In genomic region chr1:18108313-18109057, GRCh38 we compare ENCODE assay signal across 1 cellular context.
TF ChIP-seq lines count a peak whose summit lies in the region.

No MANE protein-coding gene starts in this region.

TF ChIP-seq in HEK293, 187 proteins besides CTCF, POLR2A, EP300 and RAD21 (continued from another document):
- TF ChIP-seq ZNF239 (tag by site-specific recombination; IDR thresholded peaks at IDR 0.05), result 0 out of 2 replicates have a peak, but pooled peaks have one; percentile 15
- TF ChIP-seq, protein P1, sequence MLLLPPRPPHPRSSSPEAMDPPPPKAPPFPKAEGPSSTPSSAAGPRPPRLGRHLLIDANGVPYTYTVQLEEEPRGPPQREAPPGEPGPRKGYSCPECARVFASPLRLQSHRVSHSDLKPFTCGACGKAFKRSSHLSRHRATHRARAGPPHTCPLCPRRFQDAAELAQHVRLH (tag by site-specific recombination; IDR thresholded peaks at IDR 0.05), result peak; percentile 57; the same call in 1 of the 2 replicates
- TF ChIP-seq ZNF677 (tag by site-specific recombination; IDR thresholded peaks at IDR 0.05), result no peak
- no peak for TF ChIP-seq RBAK (tag by site-specific recombination; IDR thresholded peaks at IDR 0.05)
- peak; percentile 80 for TF ChIP-seq ZBTB48 (tag by site-specific recombination; IDR thresholded peaks at IDR 0.05)
- no peak for TF ChIP-seq ZNF274 (IDR thresholded peaks at IDR 0.05; ENCODE audit: low read length)
- TF ChIP-seq ZNF274 (tag by site-specific recombination; IDR thresholded peaks at IDR 0.05; ENCODE audit: borderline replicate concordance), result no peak
- TF ChIP-seq, protein P2, sequence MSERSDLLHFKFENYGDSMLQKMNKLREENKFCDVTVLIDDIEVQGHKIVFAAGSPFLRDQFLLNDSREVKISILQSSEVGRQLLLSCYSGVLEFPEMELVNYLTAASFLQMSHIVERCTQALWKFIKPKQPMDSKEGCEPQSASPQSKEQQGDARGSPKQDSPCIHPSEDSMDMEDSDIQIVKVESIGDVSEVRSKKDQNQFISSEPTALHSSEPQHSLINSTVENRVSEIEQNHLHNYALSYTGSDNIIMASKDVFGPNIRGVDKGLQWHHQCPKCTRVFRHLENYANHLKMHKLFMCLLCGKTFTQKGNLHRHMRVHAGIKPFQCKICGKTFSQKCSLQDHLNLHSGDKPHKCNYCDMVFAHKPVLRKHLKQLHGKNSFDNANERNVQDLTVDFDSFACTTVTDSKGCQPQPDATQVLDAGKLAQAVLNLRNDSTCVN (tag by site-specific recombination; optimal IDR thresholded peaks at IDR 0.05), result peak; percentile 74
- peak; percentile 81 for TF ChIP-seq ZNF335 (tag by site-specific recombination; conservative IDR thresholded peaks at IDR 0.05)
- peak; percentile 91 for TF ChIP-seq ZSCAN4 (tag by site-specific recombination; IDR thresholded peaks at IDR 0.05)
- TF ChIP-seq, protein P3, sequence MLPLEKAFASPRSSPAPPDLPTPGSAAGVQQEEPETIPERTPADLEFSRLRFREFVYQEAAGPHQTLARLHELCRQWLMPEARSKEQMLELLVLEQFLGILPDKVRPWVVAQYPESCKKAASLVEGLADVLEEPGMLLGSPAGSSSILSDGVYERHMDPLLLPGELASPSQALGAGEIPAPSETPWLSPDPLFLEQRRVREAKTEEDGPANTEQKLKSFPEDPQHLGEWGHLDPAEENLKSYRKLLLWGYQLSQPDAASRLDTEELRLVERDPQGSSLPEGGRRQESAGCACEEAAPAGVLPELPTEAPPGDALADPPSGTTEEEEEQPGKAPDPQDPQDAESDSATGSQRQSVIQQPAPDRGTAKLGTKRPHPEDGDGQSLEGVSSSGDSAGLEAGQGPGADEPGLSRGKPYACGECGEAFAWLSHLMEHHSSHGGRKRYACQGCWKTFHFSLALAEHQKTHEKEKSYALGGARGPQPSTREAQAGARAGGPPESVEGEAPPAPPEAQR (tag by site-specific recombination; IDR thresholded peaks at IDR 0.05), result 0 out of 2 replicates have a peak, but pooled peaks have one; percentile 38
- TF ChIP-seq ZNF692 (tag by site-specific recombination; IDR thresholded peaks at IDR 0.05), result peak; percentile 13; the same call in 1 of the 2 replicates
- 0 out of 2 replicates have a peak, but pooled peaks have one; percentile 39 for TF ChIP-seq ZBTB21 (tag by site-specific recombination; IDR thresholded peaks at IDR 0.05)
- TF ChIP-seq ZNF623 (tag by site-specific recombination; IDR thresholded peaks at IDR 0.05), result no peak
- no peak for TF ChIP-seq ZNF843 (tag by site-specific recombination; IDR thresholded peaks at IDR 0.05)
- no peak for TF ChIP-seq BCL11B (tag by site-specific recombination; IDR thresholded peaks at IDR 0.05; ENCODE audit: low read depth)
- TF ChIP-seq KLF7 (tag by site-specific recombination; IDR thresholded peaks at IDR 0.05; ENCODE audit: borderline replicate concordance), result no peak
- no peak for TF ChIP-seq ZNF660 (tag by site-specific recombination; IDR thresholded peaks at IDR 0.05)
- TF ChIP-seq HOXA7 (CRISPR knock-in tag; IDR thresholded peaks at IDR 0.05; ENCODE audit: borderline replicate concordance), result no peak
- TF ChIP-seq ZFP37 (tag by site-specific recombination; IDR thresholded peaks at IDR 0.05), result peak; percentile 65; the same call in 1 of the 2 replicates
- TF ChIP-seq, protein P4, sequence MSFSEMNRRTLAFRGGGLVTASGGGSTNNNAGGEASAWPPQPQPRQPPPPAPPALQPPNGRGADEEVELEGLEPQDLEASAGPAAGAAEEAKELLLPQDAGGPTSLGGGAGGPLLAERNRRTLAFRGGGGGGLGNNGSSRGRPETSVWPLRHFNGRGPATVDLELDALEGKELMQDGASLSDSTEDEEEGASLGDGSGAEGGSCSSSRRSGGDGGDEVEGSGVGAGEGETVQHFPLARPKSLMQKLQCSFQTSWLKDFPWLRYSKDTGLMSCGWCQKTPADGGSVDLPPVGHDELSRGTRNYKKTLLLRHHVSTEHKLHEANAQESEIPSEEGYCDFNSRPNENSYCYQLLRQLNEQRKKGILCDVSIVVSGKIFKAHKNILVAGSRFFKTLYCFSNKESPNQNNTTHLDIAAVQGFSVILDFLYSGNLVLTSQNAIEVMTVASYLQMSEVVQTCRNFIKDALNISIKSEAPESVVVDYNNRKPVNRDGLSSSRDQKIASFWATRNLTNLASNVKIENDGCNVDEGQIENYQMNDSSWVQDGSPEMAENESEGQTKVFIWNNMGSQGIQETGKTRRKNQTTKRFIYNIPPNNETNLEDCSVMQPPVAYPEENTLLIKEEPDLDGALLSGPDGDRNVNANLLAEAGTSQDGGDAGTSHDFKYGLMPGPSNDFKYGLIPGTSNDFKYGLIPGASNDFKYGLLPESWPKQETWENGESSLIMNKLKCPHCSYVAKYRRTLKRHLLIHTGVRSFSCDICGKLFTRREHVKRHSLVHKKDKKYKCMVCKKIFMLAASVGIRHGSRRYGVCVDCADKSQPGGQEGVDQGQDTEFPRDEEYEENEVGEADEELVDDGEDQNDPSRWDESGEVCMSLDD (tag by site-specific recombination; IDR thresholded peaks at IDR 0.05), result peak; percentile 85; the same call in 1 of the 2 replicates
- TF ChIP-seq, protein P5, sequence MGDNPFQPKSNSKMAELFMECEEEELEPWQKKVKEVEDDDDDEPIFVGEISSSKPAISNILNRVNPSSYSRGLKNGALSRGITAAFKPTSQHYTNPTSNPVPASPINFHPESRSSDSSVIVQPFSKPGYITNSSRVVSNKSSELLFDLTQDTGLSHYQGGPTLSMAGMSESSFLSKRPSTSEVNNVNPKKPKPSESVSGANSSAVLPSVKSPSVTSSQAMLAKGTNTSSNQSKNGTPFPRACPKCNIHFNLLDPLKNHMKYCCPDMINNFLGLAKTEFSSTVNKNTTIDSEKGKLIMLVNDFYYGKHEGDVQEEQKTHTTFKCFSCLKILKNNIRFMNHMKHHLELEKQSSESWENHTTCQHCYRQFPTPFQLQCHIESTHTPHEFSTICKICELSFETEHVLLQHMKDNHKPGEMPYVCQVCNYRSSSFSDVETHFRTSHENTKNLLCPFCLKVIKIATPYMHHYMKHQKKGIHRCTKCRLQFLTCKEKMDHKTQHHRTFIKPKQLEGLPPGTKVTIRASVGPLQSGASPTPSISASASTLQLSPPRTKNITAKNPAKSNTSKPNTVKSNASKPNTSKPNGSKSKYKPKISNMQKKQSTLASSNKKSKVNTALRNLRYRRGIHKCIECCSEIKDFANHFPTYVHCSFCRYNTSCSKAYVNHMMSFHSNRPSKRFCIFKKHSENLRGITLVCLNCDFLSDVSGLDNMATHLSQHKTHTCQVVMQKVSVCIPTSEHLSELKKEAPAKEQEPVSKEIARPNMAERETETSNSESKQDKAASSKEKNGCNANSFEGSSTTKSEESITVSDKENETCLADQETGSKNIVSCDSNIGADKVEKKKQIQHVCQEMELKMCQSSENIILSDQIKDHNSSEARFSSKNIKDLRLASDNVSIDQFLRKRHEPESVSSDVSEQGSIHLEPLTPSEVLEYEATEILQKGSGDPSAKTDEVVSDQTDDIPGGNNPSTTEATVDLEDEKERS (tag by site-specific recombination; IDR thresholded peaks at IDR 0.05), result 0 out of 2 replicates have a peak, but pooled peaks have one; percentile 35
- peak; percentile 92 for TF ChIP-seq EGR2 (tag by site-specific recombination; IDR thresholded peaks at IDR 0.05; ENCODE audit: low read depth)
- 0 out of 2 replicates have a peak, but pooled peaks have one; percentile 70 for TF ChIP-seq ZNF473 (tag by site-specific recombination; IDR thresholded peaks at IDR 0.05)
- TF ChIP-seq, protein P6, sequence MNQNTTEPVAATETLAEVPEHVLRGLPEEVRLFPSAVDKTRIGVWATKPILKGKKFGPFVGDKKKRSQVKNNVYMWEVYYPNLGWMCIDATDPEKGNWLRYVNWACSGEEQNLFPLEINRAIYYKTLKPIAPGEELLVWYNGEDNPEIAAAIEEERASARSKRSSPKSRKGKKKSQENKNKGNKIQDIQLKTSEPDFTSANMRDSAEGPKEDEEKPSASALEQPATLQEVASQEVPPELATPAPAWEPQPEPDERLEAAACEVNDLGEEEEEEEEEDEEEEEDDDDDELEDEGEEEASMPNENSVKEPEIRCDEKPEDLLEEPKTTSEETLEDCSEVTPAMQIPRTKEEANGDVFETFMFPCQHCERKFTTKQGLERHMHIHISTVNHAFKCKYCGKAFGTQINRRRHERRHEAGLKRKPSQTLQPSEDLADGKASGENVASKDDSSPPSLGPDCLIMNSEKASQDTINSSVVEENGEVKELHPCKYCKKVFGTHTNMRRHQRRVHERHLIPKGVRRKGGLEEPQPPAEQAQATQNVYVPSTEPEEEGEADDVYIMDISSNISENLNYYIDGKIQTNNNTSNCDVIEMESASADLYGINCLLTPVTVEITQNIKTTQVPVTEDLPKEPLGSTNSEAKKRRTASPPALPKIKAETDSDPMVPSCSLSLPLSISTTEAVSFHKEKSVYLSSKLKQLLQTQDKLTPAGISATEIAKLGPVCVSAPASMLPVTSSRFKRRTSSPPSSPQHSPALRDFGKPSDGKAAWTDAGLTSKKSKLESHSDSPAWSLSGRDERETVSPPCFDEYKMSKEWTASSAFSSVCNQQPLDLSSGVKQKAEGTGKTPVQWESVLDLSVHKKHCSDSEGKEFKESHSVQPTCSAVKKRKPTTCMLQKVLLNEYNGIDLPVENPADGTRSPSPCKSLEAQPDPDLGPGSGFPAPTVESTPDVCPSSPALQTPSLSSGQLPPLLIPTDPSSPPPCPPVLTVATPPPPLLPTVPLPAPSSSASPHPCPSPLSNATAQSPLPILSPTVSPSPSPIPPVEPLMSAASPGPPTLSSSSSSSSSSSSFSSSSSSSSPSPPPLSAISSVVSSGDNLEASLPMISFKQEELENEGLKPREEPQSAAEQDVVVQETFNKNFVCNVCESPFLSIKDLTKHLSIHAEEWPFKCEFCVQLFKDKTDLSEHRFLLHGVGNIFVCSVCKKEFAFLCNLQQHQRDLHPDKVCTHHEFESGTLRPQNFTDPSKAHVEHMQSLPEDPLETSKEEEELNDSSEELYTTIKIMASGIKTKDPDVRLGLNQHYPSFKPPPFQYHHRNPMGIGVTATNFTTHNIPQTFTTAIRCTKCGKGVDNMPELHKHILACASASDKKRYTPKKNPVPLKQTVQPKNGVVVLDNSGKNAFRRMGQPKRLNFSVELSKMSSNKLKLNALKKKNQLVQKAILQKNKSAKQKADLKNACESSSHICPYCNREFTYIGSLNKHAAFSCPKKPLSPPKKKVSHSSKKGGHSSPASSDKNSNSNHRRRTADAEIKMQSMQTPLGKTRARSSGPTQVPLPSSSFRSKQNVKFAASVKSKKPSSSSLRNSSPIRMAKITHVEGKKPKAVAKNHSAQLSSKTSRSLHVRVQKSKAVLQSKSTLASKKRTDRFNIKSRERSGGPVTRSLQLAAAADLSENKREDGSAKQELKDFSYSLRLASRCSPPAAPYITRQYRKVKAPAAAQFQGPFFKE (tag by site-specific recombination; IDR thresholded peaks at IDR 0.05; ENCODE audit: borderline replicate concordance), result peak; percentile 58; the same call in 1 of the 2 replicates
- no peak for TF ChIP-seq ZNF704 (tag by site-specific recombination; IDR thresholded peaks at IDR 0.05)
- 0 out of 2 replicates have a peak, but pooled peaks have one; percentile 36 for TF ChIP-seq ZFP69B (tag by site-specific recombination; IDR thresholded peaks at IDR 0.05)
